ENCODE assay signal across 23 cellular contexts in genomic region chr12:4934651-4935050, GRCh38. TPM values are rescaled to one million over a fixed set of nuclear protein-coding genes. Genes with fewer than 3 reads are reported as not detected.
DNase-seq lines count a peak whose midpoint lies in the region; ATAC-seq and TF ChIP-seq lines count a peak whose summit lies in the region.
"Had no signal": no experiment of that assay in that cellular context is flagged by ENCODE, and none has a peak within 500 bp of the region (broad histone marks: within the 10 kb centered on the region; RNA-seq: fewer than 3 reads in every experiment).

No MANE protein-coding gene starts in this region.

- no peak for TF ChIP-seq CTCF in SK-N-SH (IDR thresholded peaks at IDR 0.05)
- TF ChIP-seq CTCF in chondrocyte (IDR thresholded peaks at IDR 0.05) = no peak
- TF ChIP-seq CTCF in Peyer's patch (IDR thresholded peaks at IDR 0.05) = no peak

- H3K9ac ChIP-seq in SK-N-SH = no peak overlapping the region

- WGBS in SK-N-SH (ENCODE audit: low lambda C conversion rate) = 0% methylated on average over 1 of the region's 1 CpG

- H3K4me2 ChIP-seq in SK-N-SH = no peak overlapping the region; the same call in 1 of the 2 replicates
- H3K4me2 ChIP-seq: GM23338 had no signal

- no peak for TF ChIP-seq POLR2A in Peyer's patch (IDR thresholded peaks at IDR 0.05)

- H3K27ac ChIP-seq in SK-N-SH (ENCODE audit: low read depth in 2 of 2, low read length in 1 of 2) (no peak overlapping the region), Peyer's patch (no peak overlapping the region)
- H3K27ac ChIP-seq: lower lobe of right lung had no signal

- H3K4me1 ChIP-seq in SK-N-SH (ENCODE audit: control insufficient read depth in 1 of 2, insufficient read depth in 2 of 2, low read depth in 1 of 2, low read length in 1 of 2) (peaks cover 0 to 5% of the 10 kb centered on the region in 2 experiments; a peak in 1 of 4 replicates), Peyer's patch (no peaks in the 10 kb centered on the region)
- H3K4me1 ChIP-seq: lower lobe of right lung had no signal

- no peaks in the 10 kb centered on the region for H3K4me1 Mint-ChIP-seq in chondrocyte (ENCODE audit: low read depth)
- H3K4me1 Mint-ChIP-seq: activated naive CD8-positive, alpha-beta T cell treated with anti-CD3 and anti-CD28 coated beads, Interleukin-2, amount 10 ng/mL, durations not matched to agents 7 days and 5 days; stimulated activated naive B cell treated with anti-CD40 and anti-IgM and Interleukin-4, amounts not matched to agents 10 μg/mL and 1 μg/mL and 100 μg/mL, for 72 hours had no signal

- H3K9me3 Mint-ChIP-seq in chondrocyte (ENCODE audit: low read depth) = no peaks in the 10 kb centered on the region
- H3K9me3 Mint-ChIP-seq: activated naive CD8-positive, alpha-beta T cell treated with anti-CD3 and anti-CD28 coated beads, Interleukin-2, amount 10 ng/mL, durations not matched to agents 7 days and 5 days; dendritic cell treated with granulocyte-macrophage colony-stimulating factor and Interleukin-4, amounts not matched to agents 40 ng/mL and 50 ng/mL, for 4 days; GM23338; stimulated activated naive B cell treated with anti-CD40 and anti-IgM and Interleukin-4, amounts not matched to agents 10 μg/mL and 1 μg/mL and 100 μg/mL, for 72 hours; T-helper 1 cell treated with Interleukin-12 subunit alpha and Interleukin-12 subunit beta and Interleukin-4 antibody, amounts not matched to agents 30 μg/mL and 1 μg/mL, for 36 hours; WTC11 had no signal

- TF ChIP-seq RAD21 in SK-N-SH (IDR thresholded peaks at IDR 0.05; ENCODE audit: low read length) = no peak

- H4K20me1 ChIP-seq in SK-N-SH (ENCODE audit: insufficient read depth) = no peaks in the 10 kb centered on the region

- no peaks in the 10 kb centered on the region for H3K36me3 Mint-ChIP-seq in chondrocyte (ENCODE audit: low read depth)
- H3K36me3 Mint-ChIP-seq: activated naive CD8-positive, alpha-beta T cell treated with anti-CD3 and anti-CD28 coated beads, Interleukin-2, amount 10 ng/mL, durations not matched to agents 7 days and 5 days; stimulated activated naive B cell treated with anti-CD40 and anti-IgM and Interleukin-4, amounts not matched to agents 10 μg/mL and 1 μg/mL and 100 μg/mL, for 72 hours; WTC11 had no signal

- peaks cover 46% of the 10 kb centered on the region for H3K27me3 Mint-ChIP-seq in chondrocyte (ENCODE audit: low read depth)

- H3K27me3 ChIP-seq in SK-N-SH (ENCODE audit: insufficient read depth) = peaks cover 64% of the 10 kb centered on the region
- no peaks in the 10 kb centered on the region for H3K27me3 ChIP-seq in Peyer's patch

- no peaks in the 10 kb centered on the region for H3K9me2 ChIP-seq in SK-N-SH

- no peak for TF ChIP-seq EP300 in SK-N-SH (IDR thresholded peaks at IDR 0.05; ENCODE audit: borderline replicate concordance in 1 of 2, low read depth in 1 of 2, low read length in 1 of 2)

- peaks cover 15% of the 10 kb centered on the region for H3F3A ChIP-seq in SK-N-SH (replicated peaks; ENCODE audit: insufficient read depth)

- H3K9me3 ChIP-seq in SK-N-SH (no peaks in the 10 kb centered on the region), Peyer's patch (no peaks in the 10 kb centered on the region)
- H3K9me3 ChIP-seq: lower lobe of right lung had no signal

- DNase-seq in NCI-H146 (lab: John Stamatoyannopoulos, UW) = peak; percentile 20
- no peak for DNase-seq in NCI-H146 treated with DMSO at 0.1 percent for 48 hours (lab: John Stamatoyannopoulos, UW; ENCODE audit: unreplicated experiment)
- DNase-seq in NCI-H1694 (lab: John Stamatoyannopoulos, UW) = peak; percentile 4
- DNase-seq in SK-N-SH = no peak
- DNase-seq in iris pigment epithelial cell (ENCODE audit: low read depth) = peak; percentile 15
- no peak for DNase-seq in chondrocyte (ENCODE audit: low spot score)
- DNase-seq in Peyer's patch = no peak
- DNase-seq: activated CD8-positive, alpha-beta T cell treated with anti-CD3 and anti-CD28 coated beads, Interleukin-2, amount 10 ng/mL, durations not matched to agents 7 days and 5 days; activated naive CD8-positive, alpha-beta T cell treated with anti-CD3 and anti-CD28 coated beads, Interleukin-2, amount 10 ng/mL, durations not matched to agents 7 days and 5 days; erythroblast; lower lobe of right lung; MM.1S; occipital lobe; right cardiac atrium; SHP77 treated with DMSO at 0.1 percent for 48 hours; stimulated activated naive B cell treated with anti-CD40 and anti-IgM and Interleukin-4, amounts not matched to agents 10 μg/mL and 1 μg/mL and 100 μg/mL, for 72 hours had no signal

- H3K4me3 Mint-ChIP-seq in chondrocyte (ENCODE audit: unreplicated experiment) = no peak overlapping the region
- H3K4me3 Mint-ChIP-seq: activated CD8-positive, alpha-beta T cell treated with anti-CD3 and anti-CD28 coated beads, Interleukin-2, amount 10 ng/mL, durations not matched to agents 7 days and 5 days; activated naive CD8-positive, alpha-beta T cell treated with anti-CD3 and anti-CD28 coated beads, Interleukin-2, amount 10 ng/mL, durations not matched to agents 7 days and 5 days; dendritic cell treated with granulocyte-macrophage colony-stimulating factor and Interleukin-4, amounts not matched to agents 40 ng/mL and 50 ng/mL, for 4 days; GM23338; stimulated activated naive B cell treated with anti-CD40 and anti-IgM and Interleukin-4, amounts not matched to agents 10 μg/mL and 1 μg/mL and 100 μg/mL, for 72 hours; T-helper 1 cell treated with Interleukin-12 subunit alpha and Interleukin-12 subunit beta and Interleukin-4 antibody, amounts not matched to agents 30 μg/mL and 1 μg/mL, for 36 hours; WTC11 had no signal

- no peak overlapping the region for H2AFZ ChIP-seq in SK-N-SH (ENCODE audit: low read depth)
- H2AFZ ChIP-seq: GM23338 had no signal

- H3K27ac Mint-ChIP-seq in chondrocyte (ENCODE audit: unreplicated experiment) = no peak overlapping the region
- H3K27ac Mint-ChIP-seq: activated CD8-positive, alpha-beta T cell treated with anti-CD3 and anti-CD28 coated beads, Interleukin-2, amount 10 ng/mL, durations not matched to agents 7 days and 5 days; activated naive CD8-positive, alpha-beta T cell treated with anti-CD3 and anti-CD28 coated beads, Interleukin-2, amount 10 ng/mL, durations not matched to agents 7 days and 5 days; dendritic cell treated with granulocyte-macrophage colony-stimulating factor and Interleukin-4, amounts not matched to agents 40 ng/mL and 50 ng/mL, for 4 days; GM23338; stimulated activated naive B cell treated with anti-CD40 and anti-IgM and Interleukin-4, amounts not matched to agents 10 μg/mL and 1 μg/mL and 100 μg/mL, for 72 hours; T-helper 1 cell treated with Interleukin-12 subunit alpha and Interleukin-12 subunit beta and Interleukin-4 antibody, amounts not matched to agents 30 μg/mL and 1 μg/mL, for 36 hours; WTC11 had no signal

- POLR2A ChIA-PET in SK-N-SH (lab: Yijun Ruan, JAX) = no interaction called here

- no peaks in the 10 kb centered on the region for H3K79me2 ChIP-seq in SK-N-SH (ENCODE audit: insufficient read depth)

- H3K4me3 ChIP-seq in SK-N-SH (ENCODE audit: low read depth in 2 of 2, low read length in 1 of 2) (no peak overlapping the region), Peyer's patch (no peak overlapping the region)
- H3K4me3 ChIP-seq: GM23338, lower lobe of right lung had no signal

- CTCF ChIA-PET in SK-N-SH (lab: Yijun Ruan, JAX) = interaction anchor here (0.5 kb wide), 1 partner anchor 74 kb away, joined by 3 read pairs; no protein-coding TSS in a partner anchor

- H3K36me3 ChIP-seq in SK-N-SH (replicated peaks in 1 of 2; ENCODE audit: control insufficient read depth in 1 of 2, insufficient read depth in 2 of 2, low read length in 1 of 2) = no peaks in the 10 kb centered on the region
- H3K36me3 ChIP-seq in Peyer's patch = no peaks in the 10 kb centered on the region
- H3K36me3 ChIP-seq: lower lobe of right lung had no signal

- ATAC-seq in HG03354 (IDR thresholded peaks at IDR 0.05; ENCODE audit: poor library complexity, severe bottlenecking, unreplicated experiment) = no peak
- ATAC-seq: activated CD8-positive, alpha-beta T cell treated with anti-CD3 and anti-CD28 coated beads, Interleukin-2, amount 10 ng/mL, durations not matched to agents 7 days and 5 days; GM23338; lower lobe of right lung; right cardiac atrium; stimulated activated naive B cell treated with anti-CD40 and anti-IgM and Interleukin-4, amounts not matched to agents 10 μg/mL and 1 μg/mL and 100 μg/mL, for 72 hours; WTC11 had no signal

TF ChIP-seq in SK-N-SH, 30 proteins besides CTCF, POLR2A, EP300 and RAD21 (continues in another document):
- TF ChIP-seq RCOR1 (IDR thresholded peaks at IDR 0.05; ENCODE audit: low read length) (no peak), JUND (IDR thresholded peaks at IDR 0.05) (no peak), REST (IDR thresholded peaks at IDR 0.05; ENCODE audit: low read depth, low read length) (no peak), FOSL2 (IDR thresholded peaks at IDR 0.05; ENCODE audit: borderline replicate concordance, low read depth) (peak; percentile 33; the same call in 1 of the 2 replicates)

RNA-seq across cellular contexts. Expression of gene KCNA1, which starts 24.9 kb away (rescaled TPM):
- polyA plus RNA-seq in SK-N-SH (2012; rRNA removed) = 0.08 TPM in 1 of 2 replicates, not detected in the other
- 0.01 TPM in 2 replicates for polyA plus RNA-seq in SK-N-SH (2012; cell fraction: cytosol; rRNA removed)
- polyA plus RNA-seq in SK-N-SH (2012; cell fraction: nucleus; rRNA removed) = 0.01 and 0.04 TPM in 2 replicates
- total RNA-seq in chondrocyte (0.45 to 0.64 TPM (median 0.63 TPM) in 3 replicates), Peyer's patch (not detected)
- total RNA-seq: activated CD8-positive, alpha-beta T cell treated with anti-CD3 and anti-CD28 coated beads, Interleukin-2, amount 10 ng/mL, durations not matched to agents 7 days and 5 days; activated naive CD8-positive, alpha-beta T cell treated with anti-CD3 and anti-CD28 coated beads, Interleukin-2, amount 10 ng/mL, durations not matched to agents 7 days and 5 days; glomerular endothelial cell; lower lobe of right lung had no signal
- polyA plus RNA-seq: BJ, right cardiac atrium had no signal

Comparison
In these comparisons a context has a peak if more than half of its experiments do, and no peak if none do; other contexts are left out.
1. DNase-seq: peak in NCI-H146 (single experiment), NCI-H1694 (single experiment) and iris pigment epithelial cell (single experiment); none in NCI-H146 treated with DMSO at 0.1 percent for 48 hours (single experiment), SK-N-SH (single experiment), chondrocyte (single experiment) and Peyer's patch (0 of 3).